ENCODE assay signal across 7 cellular contexts in the genomic region with DNA sequence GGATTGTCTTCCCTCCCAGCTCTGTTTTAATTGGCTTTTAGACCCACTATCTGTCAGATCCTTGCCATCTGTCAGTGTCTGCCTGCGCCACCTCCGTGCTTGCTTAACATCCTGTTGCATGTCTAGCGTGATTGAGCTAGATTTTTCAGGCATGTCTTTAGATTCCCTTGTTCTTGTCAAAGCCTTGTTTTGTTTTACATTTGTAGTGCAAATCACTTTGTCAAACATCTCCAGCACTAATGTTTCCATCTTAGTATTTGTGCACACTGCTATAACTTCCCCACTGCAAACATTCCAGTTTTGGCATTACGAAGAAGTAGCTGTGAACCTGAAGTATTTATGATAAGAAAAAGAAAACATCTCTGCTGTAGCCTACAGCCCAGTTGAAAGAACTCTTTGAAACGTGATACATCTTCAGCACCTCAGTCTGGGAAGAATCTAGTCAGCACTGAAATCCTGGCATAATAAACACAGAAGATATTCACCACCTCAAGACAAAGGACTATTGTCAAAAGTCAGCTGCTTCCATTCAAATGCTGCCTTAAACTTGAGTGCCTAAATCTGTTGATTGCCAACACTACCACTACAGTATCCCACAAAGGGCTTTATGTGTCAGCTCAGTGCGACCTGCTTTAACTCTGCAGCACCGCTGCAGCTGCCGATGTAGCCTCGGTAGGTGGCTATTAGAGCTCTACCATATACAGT.
DNase-seq lines count a peak whose midpoint lies in the region; TF ChIP-seq lines count a peak whose summit lies in the region.

No MANE protein-coding gene starts in this region.

- H3K27ac ChIP-seq in VCaP (peak overlapping the region; percentile 86), testis (peak overlapping the region; percentile 12 to 58)

- no peaks in the 10 kb centered on the region for H3K27me3 ChIP-seq in MG63
- no peaks in the 10 kb centered on the region for H3K27me3 ChIP-seq in testis

- no peak overlapping the region for H3K4me3 ChIP-seq in MG63
- H3K4me3 ChIP-seq in testis: no peak overlapping the region

- intact Hi-C loops in testis (cut with DNase I; ENCODE audit: low total_unique reads): no loop called here

- TF ChIP-seq CTCF in VCaP (conservative IDR thresholded peaks at IDR 0.05) (no peak), testis (IDR thresholded peaks at IDR 0.05) (no peak)

- H3K9me3 ChIP-seq in MG63 (no peaks in the 10 kb centered on the region), testis (no peaks in the 10 kb centered on the region)

- peaks cover 15% of the 10 kb centered on the region for H3K4me1 ChIP-seq in testis

- TF ChIP-seq POLR2A in testis (IDR thresholded peaks at IDR 0.05): no peak

- peak; percentile 12 for DNase-seq in MG63
- peak; percentile 27 to 76 for DNase-seq in hippocampal formation (lab: John Stamatoyannopoulos, UW)
- peak; percentile 55 for DNase-seq in testis
- no peak for DNase-seq in DMS53 treated with DMSO at 0.1 percent for 48 hours (lab: John Stamatoyannopoulos, UW; ENCODE audit: unreplicated experiment)
- no peak for DNase-seq in GDM1 (lab: John Stamatoyannopoulos, UW)
- no peak for DNase-seq in SHP77 (lab: John Stamatoyannopoulos, UW)

- WGBS in testis, 2 donors: 58 to 73% methylated on average over 9 of the region's 9 CpGs

- no peaks in the 10 kb centered on the region for H3K36me3 ChIP-seq in MG63
- no peaks in the 10 kb centered on the region for H3K36me3 ChIP-seq in testis (ENCODE audit: low read depth, missing control alignments)

Comparison
In these comparisons a context has a peak if more than half of its experiments do, and no peak if none do; other contexts are left out.
1. DNase-seq: peak in MG63 (single experiment), hippocampal formation (2 of 2) and testis (single experiment); none in DMS53 treated with DMSO at 0.1 percent for 48 hours (single experiment), GDM1 (single experiment) and SHP77 (0 of 2).